Comparison of ENCODE assay signal across 13 cellular contexts in the genomic region with DNA sequence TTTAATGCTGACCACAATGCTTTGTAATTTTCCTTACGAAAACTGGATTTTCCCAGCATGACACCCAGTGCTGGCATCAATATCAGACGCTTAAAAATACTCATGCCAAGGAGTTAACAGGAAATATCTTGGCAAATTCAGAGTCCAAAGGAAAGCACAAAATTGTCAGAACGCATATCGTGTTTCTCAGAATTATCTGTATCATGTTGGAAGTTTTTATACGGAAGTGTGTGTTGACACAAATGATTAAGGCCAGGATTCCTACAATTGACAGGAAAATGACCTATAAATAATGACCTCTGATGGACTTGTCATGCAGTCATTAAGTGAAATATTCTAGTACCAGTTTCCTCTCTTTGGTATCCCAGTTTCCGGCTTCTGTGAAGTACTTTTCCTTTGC.
"Had no signal": no experiment of that assay in that cellular context is flagged by ENCODE, and none has a peak within 500 bp of the region (broad histone marks: within the 10 kb centered on the region; RNA-seq: fewer than 3 reads in every experiment).

No MANE protein-coding gene starts in this region.

- DNase-seq: activated CD4-positive, alpha-beta T cell treated with anti-CD3 and anti-CD28 coated beads, Interleukin-2, amount 50 U/mL, for 48 hours; activated T-cell treated with anti-CD3 and anti-CD28 coated beads for 4 hours; erythroblast; gastrocnemius medialis; heart left ventricle; kidney glomerular epithelial cell; left ventricle myocardium superior; mesenchymal stem cell; mucosa of descending colon; naive B cell; stimulated activated naive CD4-positive, alpha-beta T cell; thyroid gland had no signal

- H3K36me3 ChIP-seq: cardiac muscle cell, gastrocnemius medialis, heart left ventricle, thyroid gland had no signal

- H3K4me3 ChIP-seq: cardiac muscle cell, gastrocnemius medialis, heart left ventricle, mucosa of descending colon, thyroid gland had no signal

- H3K27me3 ChIP-seq: cardiac muscle cell, gastrocnemius medialis, heart left ventricle, thyroid gland had no signal

- H3K9me3 ChIP-seq: gastrocnemius medialis, mucosa of descending colon, thyroid gland had no signal

- H3K4me1 ChIP-seq: gastrocnemius medialis, thyroid gland had no signal
